In genomic region chr5:2272039-2272438, GRCh38 we compare ENCODE assay signal across 31 cellular contexts.
"Had no signal": no experiment of that assay in that cellular context is flagged by ENCODE, and none has a peak within 500 bp of the region (broad histone marks: within the 10 kb centered on the region; RNA-seq: fewer than 3 reads in every experiment).

No MANE protein-coding gene starts in this region.

- H3K27ac ChIP-seq: adrenal gland, ascending aorta, body of pancreas, brain microvascular endothelial cell, breast epithelium, cardiac muscle cell had no signal

- H3K36me3 ChIP-seq: adrenal gland, ascending aorta, brain microvascular endothelial cell, breast epithelium, cardiac muscle cell had no signal

- DNase-seq: activated effector memory CD4-positive, alpha-beta T cell treated with anti-CD3 and anti-CD28 coated beads, Interleukin-2, amount 50 U/mL, for 16 hours; activated effector memory CD4-positive, alpha-beta T cell treated with Interleukin-2 at 50 U/mL for 16 hours; activated gamma-delta T cell; activated gamma-delta T cell treated with Interleukin-2 at 50 U/mL for 16 hours; activated naive CD4-positive, alpha-beta T cell; activated naive CD4-positive, alpha-beta T cell treated with anti-CD3 and anti-CD28 coated beads for 36 hours; activated naive CD4-positive, alpha-beta T cell treated with anti-CD3 and anti-CD28 coated beads, Interleukin-2, amount 10 ng/mL, durations not matched to agents 7 days and 5 days; activated naive CD4-positive, alpha-beta T cell treated with anti-CD3 and anti-CD28 coated beads, Interleukin-2, amount 50 U/mL, for 16 hours; activated naive CD4-positive, alpha-beta T cell treated with Interleukin-2 at 50 U/mL for 16 hours; activated naive CD8-positive, alpha-beta T cell treated with anti-CD3 and anti-CD28 coated beads for 36 hours; activated naive CD8-positive, alpha-beta T cell treated with anti-CD3 and anti-CD28 coated beads, Interleukin-2, amount 10 ng/mL, durations not matched to agents 7 days and 5 days; activated naive CD8-positive, alpha-beta T cell treated with anti-CD3 and anti-CD28 coated beads, Interleukin-2, amount 50 U/mL, for 24 hours; activated T-cell treated with anti-CD3 and anti-CD28 coated beads, Interleukin-2, amount 50 U/mL, for 1 hour; activated T-cell treated with anti-CD3 and anti-CD28 coated beads, Interleukin-2, amount 50 U/mL, for 24 hours; activated T-cell treated with anti-CD3 and anti-CD28 coated beads, Interleukin-2, amount 50 U/mL, for 4 hours; activated T-cell treated with anti-CD3 and anti-CD28 coated beads, Interleukin-2, amount 50 U/mL, for 48 hours; activated T-cell treated with anti-CD3 and anti-CD28 coated beads, Interleukin-2, amount 50 U/mL, for 72 hours; adrenal gland; amniotic stem cell; amygdala; anterior cingulate cortex; body of pancreas; brain microvascular endothelial cell; caudate nucleus; central memory CD4-positive, alpha-beta T cell; cerebellar nuclear complex had no signal

- H3K4me3 ChIP-seq: adrenal gland, ascending aorta, body of pancreas, breast epithelium, cardiac muscle cell had no signal

- H3K27me3 ChIP-seq: adrenal gland, ascending aorta, body of pancreas, brain microvascular endothelial cell, breast epithelium, cardiac muscle cell had no signal

- H3K9me3 ChIP-seq: adrenal gland, ascending aorta, body of pancreas, breast epithelium had no signal

- H3K4me1 ChIP-seq: adrenal gland, ascending aorta, body of pancreas, breast epithelium had no signal

- ATAC-seq: activated naive CD4-positive, alpha-beta T cell treated with anti-CD3 and anti-CD28 coated beads, Interleukin-2, amount 50 U/mL, for 72 hours; activated naive CD8-positive, alpha-beta T cell treated with anti-CD3 and anti-CD28 coated beads, Interleukin-2, amount 50 U/mL, for 24 hours; activated T-cell treated with anti-CD3 and anti-CD28 coated beads, Interleukin-2, amount 50 U/mL, for 4 hours; activated T-cell treated with anti-CD3 and anti-CD28 coated beads, Interleukin-2, amount 50 U/mL, for 72 hours; activated T-helper 17 cell treated with anti-CD3 and anti-CD28 coated beads, Interleukin-2, amount 50 U/mL, for 72 hours; body of pancreas had no signal
